In genomic region chr2:9543557-9543956, GRCh38 we compare ENCODE assay signal across 1 cellular context.
TF ChIP-seq lines count a peak whose summit lies in the region.

No MANE protein-coding gene starts in this region.

TF ChIP-seq in GM12878, 131 proteins besides CTCF, POLR2A, EP300 and RAD21 (continued from another document and continues in another):
- TF ChIP-seq CEBPZ (IDR thresholded peaks at IDR 0.05; ENCODE audit: low read depth, low read length), result no peak
- no peak for TF ChIP-seq NFXL1 (IDR thresholded peaks at IDR 0.05; ENCODE audit: borderline replicate concordance)
- no peak for TF ChIP-seq ZNF274 (IDR thresholded peaks at IDR 0.05; ENCODE audit: insufficient read depth, insufficient read length)
- TF ChIP-seq REST (IDR thresholded peaks at IDR 0.05; ENCODE audit: low read depth, low read length), result no peak
- TF ChIP-seq BCLAF1 (IDR thresholded peaks at IDR 0.05), result no peak
- no peak for TF ChIP-seq PKNOX1 (IDR thresholded peaks at IDR 0.05)
- TF ChIP-seq SKIL (IDR thresholded peaks at IDR 0.05; ENCODE audit: low read depth, poor library complexity, severe bottlenecking), result no peak
- no peak for TF ChIP-seq ZBED1 (IDR thresholded peaks at IDR 0.05; ENCODE audit: borderline replicate concordance)
- TF ChIP-seq KDM1A (IDR thresholded peaks at IDR 0.05; ENCODE audit: borderline replicate concordance), result no peak
- TF ChIP-seq MYB (IDR thresholded peaks at IDR 0.05; ENCODE audit: borderline replicate concordance, low read depth, low read length), result no peak
- no peak for TF ChIP-seq KLF5 (IDR thresholded peaks at IDR 0.05; ENCODE audit: partially characterized antibody)
- TF ChIP-seq SREBF2 (IDR thresholded peaks at IDR 0.05; ENCODE audit: low read length), result no peak
- no peak for TF ChIP-seq NFYA (IDR thresholded peaks at IDR 0.05; ENCODE audit: borderline replicate concordance, low read depth, low read length)
- no peak for TF ChIP-seq YY1 (IDR thresholded peaks at IDR 0.05; ENCODE audit: low read depth, low read length)
- no peak for TF ChIP-seq RFX5 (IDR thresholded peaks at IDR 0.05; ENCODE audit: low read depth, low read length)
- peak; percentile 39; the same call in 1 of the 2 replicates for TF ChIP-seq MXI1 (IDR thresholded peaks at IDR 0.05; ENCODE audit: low read depth, low read length)
- 0 out of 2 replicates have a peak, but pooled peaks have one; percentile 35 for TF ChIP-seq NFIC (IDR thresholded peaks at IDR 0.05; ENCODE audit: low read depth, low read length)
- TF ChIP-seq ZNF217 (IDR thresholded peaks at IDR 0.05), result no peak
- TF ChIP-seq RAD51 (IDR thresholded peaks at IDR 0.05), result no peak
- TF ChIP-seq PAX5 (IDR thresholded peaks at IDR 0.05; ENCODE audit: borderline replicate concordance, low read depth, low read length), result no peak
- TF ChIP-seq FOXM1 (IDR thresholded peaks at IDR 0.05; ENCODE audit: low read depth, low read length), result no peak
- TF ChIP-seq ZNF622 (IDR thresholded peaks at IDR 0.05), result no peak
- no peak for TF ChIP-seq KAT2A (conservative IDR thresholded peaks at IDR 0.05; ENCODE audit: control insufficient read depth, low read depth, low read length)
- no peak for TF ChIP-seq SIN3A (IDR thresholded peaks at IDR 0.05; ENCODE audit: low read depth, low read length)
- no peak for TF ChIP-seq FOS (IDR thresholded peaks at IDR 0.05; ENCODE audit: borderline replicate concordance, extremely low read depth, insufficient read length)
- no peak for TF ChIP-seq ELK1 (IDR thresholded peaks at IDR 0.05; ENCODE audit: low read depth, low read length)
- no peak for TF ChIP-seq E2F4 (IDR thresholded peaks at IDR 0.05; ENCODE audit: low read depth, low read length)
- TF ChIP-seq BMI1 (IDR thresholded peaks at IDR 0.05; ENCODE audit: borderline replicate concordance), result no peak
- TF ChIP-seq IKZF1 (conservative IDR thresholded peaks at IDR 0.05), result no peak
- TF ChIP-seq ATF2 (IDR thresholded peaks at IDR 0.05; ENCODE audit: low read length), result no peak
- TF ChIP-seq CHD2 (IDR thresholded peaks at IDR 0.05; ENCODE audit: borderline replicate concordance, low read depth, low read length), result no peak
- no peak for TF ChIP-seq STAT1 (conservative IDR thresholded peaks at IDR 0.05)
- no peak for TF ChIP-seq TBL1XR1 (IDR thresholded peaks at IDR 0.05; ENCODE audit: low read depth, low read length)
- TF ChIP-seq CUX1 (IDR thresholded peaks at IDR 0.05; ENCODE audit: insufficient replicate concordance, low read depth, low read length), result peak; percentile 31
- TF ChIP-seq ZNF384 (IDR thresholded peaks at IDR 0.05; ENCODE audit: borderline replicate concordance, low read depth, low read length), result no peak
- TF ChIP-seq JUNB (IDR thresholded peaks at IDR 0.05), result no peak
- TF ChIP-seq RELA (IDR thresholded peaks at IDR 0.05; ENCODE audit: borderline replicate concordance, partially characterized antibody), result no peak
